Comparison of ENCODE assay signal across 12 cellular contexts in the genomic region with DNA sequence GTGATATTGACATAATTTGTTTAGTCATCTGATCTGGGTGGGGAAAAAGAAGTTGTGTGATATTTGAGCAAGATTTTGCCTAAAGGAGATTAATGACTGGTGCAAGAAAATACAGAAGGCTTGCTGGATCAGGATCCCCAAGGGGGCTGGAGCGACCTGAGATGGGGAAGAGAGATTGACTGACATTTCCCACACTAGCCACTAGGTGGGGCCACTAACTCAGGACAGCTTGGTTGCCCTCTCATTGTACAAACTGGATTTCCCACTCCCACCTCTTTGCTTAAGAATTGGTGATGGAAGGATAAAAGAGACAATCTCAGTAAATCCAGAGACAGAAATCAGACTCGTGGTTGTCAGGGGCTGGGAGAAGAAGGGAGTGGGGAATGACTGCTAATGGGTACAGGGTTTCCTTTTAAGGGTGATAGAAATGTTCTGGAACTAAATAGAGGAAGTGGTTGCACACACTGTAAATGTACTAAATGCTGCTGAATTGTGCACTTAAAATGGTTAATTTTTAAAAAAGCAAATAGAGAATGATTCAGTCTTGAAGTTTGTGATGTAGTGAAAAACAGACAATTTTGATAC.
DNase-seq lines count a peak whose midpoint lies in the region; ATAC-seq and TF ChIP-seq lines count a peak whose summit lies in the region.
"Had no signal": no experiment of that assay in that cellular context is flagged by ENCODE, and none has a peak within 500 bp of the region (broad histone marks: within the 10 kb centered on the region; RNA-seq: fewer than 3 reads in every experiment).

No MANE protein-coding gene starts in this region.

- no peaks in the 10 kb centered on the region for H3K36me3 ChIP-seq in RWPE2 (ENCODE audit: low read depth)
- H3K36me3 ChIP-seq: thoracic aorta had no signal

- H3K4me3 ChIP-seq in RWPE2 (ENCODE audit: severe bottlenecking), result no peak overlapping the region
- H3K4me3 ChIP-seq: thoracic aorta had no signal

- no peaks in the 10 kb centered on the region for H3K9me3 ChIP-seq in RWPE2 (ENCODE audit: severe bottlenecking)

- TF ChIP-seq CTCF in GM13976 (IDR thresholded peaks at IDR 0.05; ENCODE audit: borderline replicate concordance, control extremely low read depth, extremely low read depth, insufficient read depth, missing control alignments) (peak; percentile 6), RWPE2 (IDR thresholded peaks at IDR 0.05; ENCODE audit: poor library complexity, severe bottlenecking) (peak; percentile 29)

- in situ Hi-C loops in GM13976 (cut with MboI; ENCODE audit: low sequenced_read_pairs, unreplicated experiment), result no loop called here

- no peaks in the 10 kb centered on the region for H3K27me3 ChIP-seq in RWPE2 (ENCODE audit: insufficient read depth, poor library complexity, severe bottlenecking)

- H3K4me1 ChIP-seq in RWPE2 (ENCODE audit: insufficient read depth, poor library complexity, severe bottlenecking), result no peaks in the 10 kb centered on the region

- DNase-seq in CD1c-positive myeloid dendritic cell (ENCODE audit: extremely low spot score) (peak; percentile 9), GM13976 (ENCODE audit: low spot score) (no peak), RWPE2 (ENCODE audit: low spot score) (no peak), iPS-NIHi11 (ENCODE audit: low spot score) (peak; percentile 68), GM03348 (ENCODE audit: low spot score) (no peak), putamen (ENCODE audit: low spot score) (no peak), HPDE6-E6E7 (ENCODE audit: extremely low spot score) (no peak)
- DNase-seq: naive thymus-derived CD4-positive, alpha-beta T cell; NCI-H2081; stimulated activated CD4-positive, alpha-beta T cell treated with anti-CD3 and anti-CD28 coated beads, Interleukin-4, amount 100 ng/mL, for 1 hour had no signal

- H3K27ac ChIP-seq in RWPE2 (ENCODE audit: poor library complexity, severe bottlenecking), result no peak overlapping the region
- H3K27ac ChIP-seq: thoracic aorta had no signal

- no peak for ATAC-seq in RWPE2 (ENCODE audit: low read depth)
- ATAC-seq in GM21825 (IDR thresholded peaks at IDR 0.05; ENCODE audit: unreplicated experiment), result no peak
- ATAC-seq: naive thymus-derived CD4-positive, alpha-beta T cell had no signal

Comparison
In these comparisons a context has a peak if more than half of its experiments do, and no peak if none do; other contexts are left out.
1. DNase-seq: peak in CD1c-positive myeloid dendritic cell (single experiment) and iPS-NIHi11 (single experiment); none in GM13976 (single experiment), RWPE2 (single experiment), GM03348 (single experiment), putamen (single experiment) and HPDE6-E6E7 (single experiment).